Comparison of ENCODE assay signal across 14 cellular contexts in the genomic region with DNA sequence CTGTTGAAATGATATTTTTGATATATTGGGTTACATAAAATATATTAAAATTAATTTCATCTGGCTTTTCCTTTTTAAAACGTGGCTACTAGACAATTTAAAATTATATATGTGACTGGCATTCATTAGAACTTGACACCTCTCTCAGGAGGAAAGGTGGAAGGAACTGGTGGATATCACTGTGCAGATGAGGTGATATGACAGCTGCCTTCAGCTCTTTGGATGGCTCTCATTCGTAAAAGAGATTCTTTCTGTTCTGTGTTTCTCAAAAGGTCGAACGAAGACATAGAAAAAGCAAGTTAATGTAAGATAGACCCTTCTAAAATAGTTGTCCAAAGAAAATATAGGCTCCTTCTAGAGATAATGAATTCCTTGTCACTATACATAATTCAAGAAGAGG.
"Had no signal": no experiment of that assay in that cellular context is flagged by ENCODE, and none has a peak within 500 bp of the region (broad histone marks: within the 10 kb centered on the region; RNA-seq: fewer than 3 reads in every experiment).

No MANE protein-coding gene starts in this region.

- H3K4me3 Mint-ChIP-seq: activated CD8-positive, alpha-beta T cell treated with anti-CD3 and anti-CD28 coated beads for 36 hours; activated naive CD4-positive, alpha-beta T cell treated with anti-CD3 and anti-CD28 coated beads for 36 hours; activated T-helper 1 cell treated with anti-CD3 and anti-CD28 coated beads, Interleukin-12 subunit alpha, Interleukin-12 subunit beta, Interleukin-2, Interleukin-4 antibody, amounts not matched to agents 30 ng/mL and 10 ng/mL and 1 ng/mL, durations not matched to agents 14 hours and 24 hours and 36 hours; central memory CD8-positive, alpha-beta T cell had no signal

- H3K9me3 ChIP-seq: right lobe of liver had no signal

- H3K4me1 ChIP-seq: SJCRH30 had no signal

- H3K36me3 ChIP-seq: left lung, right lobe of liver, SJCRH30 had no signal

- H3K9me3 Mint-ChIP-seq: central memory CD8-positive, alpha-beta T cell had no signal

- DNase-seq: activated CD8-positive, alpha-beta memory T cell treated with anti-CD3 and anti-CD28 coated beads, Interleukin-2, amount 50 U/mL, for 48 hours; activated CD8-positive, alpha-beta T cell treated with anti-CD3 and anti-CD28 coated beads for 36 hours; activated naive CD4-positive, alpha-beta T cell treated with anti-CD3 and anti-CD28 coated beads for 36 hours; cortex of kidney; effector memory CD4-positive, alpha-beta T cell; left lung; right lobe of liver; SJCRH30; stimulated activated CD4-positive, alpha-beta T cell treated with anti-CD3 and anti-CD28 coated beads, Interleukin-12 subunit alpha, Interleukin-12 subunit beta, amount 100 ng/mL, for 4 hours; stimulated activated naive CD4-positive, alpha-beta T cell had no signal

- H3K27me3 ChIP-seq: left lung, right lobe of liver, SJCRH30 had no signal

- ATAC-seq: activated CD8-positive, alpha-beta T cell treated with anti-CD3 and anti-CD28 coated beads for 36 hours; left lung had no signal

- H3K27ac Mint-ChIP-seq: activated CD8-positive, alpha-beta T cell treated with anti-CD3 and anti-CD28 coated beads for 36 hours; activated naive CD4-positive, alpha-beta T cell treated with anti-CD3 and anti-CD28 coated beads for 36 hours; activated T-helper 1 cell treated with anti-CD3 and anti-CD28 coated beads, Interleukin-12 subunit alpha, Interleukin-12 subunit beta, Interleukin-2, Interleukin-4 antibody, amounts not matched to agents 30 ng/mL and 10 ng/mL and 1 ng/mL, durations not matched to agents 14 hours and 24 hours and 36 hours had no signal

- H3K27me3 Mint-ChIP-seq: activated CD8-positive, alpha-beta T cell treated with anti-CD3 and anti-CD28 coated beads for 36 hours; central memory CD8-positive, alpha-beta T cell had no signal

- H3K27ac ChIP-seq: epithelial cell of prostate, right lobe of liver, SJCRH30, VCaP had no signal

- H3K4me3 ChIP-seq: left lung, right lobe of liver, SJCRH30 had no signal
